Comparison of ENCODE assay signal across 22 cellular contexts in the genomic region with DNA sequence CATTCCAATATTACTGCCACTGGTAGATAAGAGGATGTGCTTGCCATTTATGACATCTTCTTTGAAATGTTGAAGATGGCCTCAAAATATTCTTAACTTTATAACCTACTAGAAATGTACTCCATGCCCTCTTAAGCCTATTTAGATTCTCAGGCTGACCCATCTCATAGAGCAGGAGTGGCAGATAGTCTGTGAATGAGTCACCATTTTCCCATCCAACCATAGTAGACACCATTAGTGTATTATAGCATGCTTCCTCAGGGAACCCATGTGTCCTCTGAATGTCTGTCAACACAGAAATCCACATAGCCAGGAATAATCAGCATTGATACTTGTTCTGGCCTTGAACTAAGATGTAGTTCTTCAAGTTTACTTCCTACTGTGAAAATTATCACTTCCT.
DNase-seq lines count a peak whose midpoint lies in the region; ATAC-seq and TF ChIP-seq lines count a peak whose summit lies in the region.
"Had no signal": no experiment of that assay in that cellular context is flagged by ENCODE, and none has a peak within 500 bp of the region (broad histone marks: within the 10 kb centered on the region; RNA-seq: fewer than 3 reads in every experiment).

No MANE protein-coding gene starts in this region.

- H3K27me3 ChIP-seq in HCT116 (ENCODE audit: insufficient read depth, low read length): no peaks in the 10 kb centered on the region
- no peaks in the 10 kb centered on the region for H3K27me3 ChIP-seq in PC-3 (ENCODE audit: low read length)
- H3K27me3 ChIP-seq: body of pancreas, dorsolateral prefrontal cortex, pancreas had no signal

- H3K4me1 ChIP-seq in HCT116 (ENCODE audit: control insufficient read depth in 1 of 2, insufficient read depth in 2 of 2, low read length in 2 of 2): peaks cover 0 to 7% of the 10 kb centered on the region in 2 experiments; a peak in 1 of 4 replicates
- H3K4me1 ChIP-seq in PC-3 (ENCODE audit: insufficient read depth, low read length): no peaks in the 10 kb centered on the region
- H3K4me1 ChIP-seq: body of pancreas, pancreas had no signal

- H3K27ac ChIP-seq in HCT116 (ENCODE audit: low read depth, low read length): no peak overlapping the region
- H3K27ac ChIP-seq in PC-3 (ENCODE audit: low read length): no peak overlapping the region
- H3K27ac ChIP-seq: body of pancreas, C4-2B, dorsolateral prefrontal cortex, pancreas, skin epidermis had no signal

- no peak for TF ChIP-seq RAD21 in HCT116 (IDR thresholded peaks at IDR 0.05; ENCODE audit: low read depth)

- intact Hi-C loops in HCT116 (cut with micrococcal nuclease): no loop called here
- intact Hi-C loops in PC-3 (cut with micrococcal nuclease): no loop called here

- no peak overlapping the region for H3K4me2 ChIP-seq in HCT116 (ENCODE audit: low read length)
- H3K4me2 ChIP-seq in PC-3 (ENCODE audit: low read length): no peak overlapping the region

- no peaks in the 10 kb centered on the region for H3K79me2 ChIP-seq in HCT116 (ENCODE audit: insufficient read depth, low read length)
- H3K79me2 ChIP-seq in PC-3 (ENCODE audit: low read length): no peaks in the 10 kb centered on the region

- TF ChIP-seq POLR2A in HCT116 (IDR thresholded peaks at IDR 0.05; ENCODE audit: borderline replicate concordance, extremely low read depth, insufficient read depth, insufficient read length): no peak

- RAD21 ChIA-PET in HCT116 (lab: Charles Lee; ENCODE audit: low non-redundant PET in 1 of 2, low total read pairs in 2 of 2, uncharacterized antibody in 2 of 2, unreplicated experiment in 2 of 2): no interaction called here

- H3K4me3 ChIP-seq in HCT116 (replicated peaks in 1 of 2; ENCODE audit: low read depth in 1 of 2, low read length in 2 of 2): no peak overlapping the region
- no peak overlapping the region for H3K4me3 ChIP-seq in PC-3 (ENCODE audit: low read length)
- H3K4me3 ChIP-seq: body of pancreas, dorsolateral prefrontal cortex, K562, pancreas, skin epidermis had no signal

- no peaks in the 10 kb centered on the region for H4K20me1 ChIP-seq in HCT116 (ENCODE audit: insufficient read depth)
- H4K20me1 ChIP-seq in PC-3 (ENCODE audit: low read length): no peaks in the 10 kb centered on the region

- H2AFZ ChIP-seq in HCT116 (ENCODE audit: low read depth, low read length, poor library complexity, severe bottlenecking) (no peak overlapping the region), PC-3 (ENCODE audit: low read length) (no peak overlapping the region)

- DNase-seq in HCT116 (ENCODE audit: low read depth, low spot score) (no peak), PC-3 (peak; percentile 30), renal cortical epithelial cell (ENCODE audit: low read depth) (peak; percentile 59), NCI-H510A (lab: John Stamatoyannopoulos, UW) (no peak), DMS 273 (lab: John Stamatoyannopoulos, UW; ENCODE audit: unreplicated experiment) (no peak)
- DNase-seq: activated CD4-positive, alpha-beta T cell treated with anti-CD3 and anti-CD28 coated beads for 4 hours; activated naive CD4-positive, alpha-beta T cell; body of pancreas; DMS79; dorsolateral prefrontal cortex; left ventricle myocardium superior; naive B cell; NCI-H1105; NK-92 treated with Interleukin-12 subunit alpha and Interleukin-12 subunit beta, amount 100 ng/mL, for 24 hours; pancreas; SHP77; T-helper 2 cell had no signal

- CTCF ChIA-PET in HCT116 (lab: Charles Lee) (no interaction called here), PC-3 (lab: Charles Lee) (no interaction called here)

- no peaks in the 10 kb centered on the region for H3F3A ChIP-seq in PC-3 (ENCODE audit: low read length, unreplicated experiment)

- H3K9me2 ChIP-seq in HCT116 (ENCODE audit: insufficient read depth) (no peaks in the 10 kb centered on the region; the same call in 1 of the 2 replicates), PC-3 (replicated peaks; ENCODE audit: low read length) (no peaks in the 10 kb centered on the region)

- H3K9me3 ChIP-seq in HCT116 (ENCODE audit: control insufficient read depth in 1 of 2, insufficient read depth in 1 of 2, low read depth in 1 of 2, low read length in 2 of 2) (no peaks in the 10 kb centered on the region), PC-3 (ENCODE audit: low read length) (no peaks in the 10 kb centered on the region)
- H3K9me3 ChIP-seq: body of pancreas had no signal

- POLR2A ChIA-PET in HCT116 (lab: Charles Lee): no interaction called here
- POLR2A ChIA-PET in PC-3 (lab: Charles Lee; ENCODE audit: unreplicated experiment): no interaction called here

- 0 out of 2 replicates have a peak, but pooled peaks have one; percentile 49 for ATAC-seq in HCT116
- no peak for ATAC-seq in PC-3
- peak; percentile 69 for ATAC-seq in esophagus mucosa
- no peak for ATAC-seq in GM19463 (IDR thresholded peaks at IDR 0.05; ENCODE audit: unreplicated experiment)
- ATAC-seq: body of pancreas, K562, left ventricle myocardium superior had no signal

- H3K9ac ChIP-seq in HCT116 (ENCODE audit: low read length) (no peak overlapping the region), PC-3 (ENCODE audit: low read length) (no peak overlapping the region)

- no TSS peak for BruUV-seq in HCT116 (replicated peaks; lab: Mats Ljungman, UMichigan)
- BruUV-seq in PC-3 (replicated peaks; lab: Mats Ljungman, UMichigan): no TSS peak

- TF ChIP-seq CTCF in HCT116 (IDR thresholded peaks at IDR 0.05 in 2 of 3, conservative IDR thresholded peaks at IDR 0.05 in 1 of 3; ENCODE audit: borderline replicate concordance in 1 of 3, insufficient read depth in 1 of 3, low read depth in 2 of 3, low read length in 2 of 3) (no peak), PC-3 (conservative IDR thresholded peaks at IDR 0.05; ENCODE audit: low read depth, low read length) (no peak)

- H3K36me3 ChIP-seq in HCT116 (ENCODE audit: control insufficient read depth in 1 of 2, insufficient read depth in 2 of 2, low read length in 2 of 2) (no peaks in the 10 kb centered on the region), PC-3 (ENCODE audit: low read depth, low read length) (no peaks in the 10 kb centered on the region)
- H3K36me3 ChIP-seq: pancreas had no signal

TF ChIP-seq in HCT116, 20 proteins besides CTCF, POLR2A, EP300 and RAD21:
- TF ChIP-seq EZH2phosphoT487 (IDR thresholded peaks at IDR 0.05; ENCODE audit: borderline replicate concordance): no peak
- no peak for TF ChIP-seq ATF3 (IDR thresholded peaks at IDR 0.05)
- no peak for TF ChIP-seq ZFX (IDR thresholded peaks at IDR 0.05)
- 0 out of 2 replicates have a peak, but pooled peaks have one; percentile 11 for TF ChIP-seq FOSL1 (IDR thresholded peaks at IDR 0.05; ENCODE audit: low read depth)

Comparison
In these comparisons a context has a peak if more than half of its experiments do, and no peak if none do; other contexts are left out.
1. ATAC-seq: peak in HCT116 (single experiment) and esophagus mucosa (single experiment); none in PC-3 (single experiment) and GM19463 (single experiment).
2. DNase-seq: peak in PC-3 (single experiment) and renal cortical epithelial cell (single experiment); none in HCT116 (single experiment), NCI-H510A (single experiment) and DMS 273 (single experiment).